Comparison of ENCODE assay signal across 1 cellular context in the genomic region with DNA sequence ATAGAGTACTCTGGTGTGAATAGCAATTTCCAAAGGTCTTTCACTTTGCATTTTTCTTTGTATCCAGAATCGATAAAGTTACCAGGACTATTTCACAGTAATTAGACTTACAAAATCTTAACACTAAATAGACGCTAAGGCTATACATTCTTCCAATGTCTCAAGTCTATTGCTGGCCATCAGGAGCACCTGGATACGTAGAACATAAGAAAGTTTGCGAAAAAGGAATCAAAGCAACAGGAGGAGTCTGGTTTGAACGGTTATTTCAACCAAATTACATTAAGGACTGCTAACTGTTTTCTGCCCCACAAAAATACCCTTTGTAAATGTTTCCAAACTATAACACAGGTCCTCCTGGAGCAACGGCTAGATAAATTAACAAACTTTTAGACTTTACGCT.
TF ChIP-seq lines count a peak whose summit lies in the region.

No MANE protein-coding gene starts in this region.

TF ChIP-seq in endothelial cell of umbilical vein, 7 proteins besides CTCF, POLR2A, EP300 and RAD21 (continued from another document):
- TF ChIP-seq JUN (IDR thresholded peaks at IDR 0.05; ENCODE audit: borderline replicate concordance, insufficient read depth, insufficient read length, low read depth): no peak
TF ChIP-seq in endothelial cell of umbilical vein: peak in this region for 0.
